ENCODE assay signal across 8 cellular contexts in genomic region chr1:58545591-58546519, GRCh38. TPM values are rescaled to one million over a fixed set of nuclear protein-coding genes. Genes with fewer than 3 reads are reported as not detected.
A peak's percentile ranks its signal among the peaks of the same experiment; 100 is the strongest.
DNase-seq lines count a peak whose midpoint lies in the region; ATAC-seq and TF ChIP-seq lines count a peak whose summit lies in the region.

No MANE protein-coding gene starts in this region.

- CTCF ChIA-PET in RWPE1 (lab: Yijun Ruan, JAX), result interaction anchor here (0.7 to 1.6 kb wide), 6 partner anchors 11 to 1223 kb away, joined by 3 to 8 read pairs (median 6); no protein-coding TSS in a partner anchor

- no peaks in the 10 kb centered on the region for H3K9me2 ChIP-seq in neural cell (ENCODE audit: insufficient read depth, low read length)

- TF ChIP-seq RAD21 in Ishikawa (IDR thresholded peaks at IDR 0.05; ENCODE audit: low read depth), result no peak
- peak; percentile 25 for TF ChIP-seq RAD21 in neural cell (conservative IDR thresholded peaks at IDR 0.05)

- H3K4me1 Mint-ChIP-seq in stimulated activated naive CD8-positive, alpha-beta T cell treated with anti-CD3 and anti-CD28 coated beads, Interleukin-15, Interleukin-2, amounts not matched to agents 100 ng/mL and 50 ng/mL, for 24 hours (ENCODE audit: low read depth), result peaks cover 35% of the 10 kb centered on the region

- H3K9me3 Mint-ChIP-seq in stimulated activated naive CD8-positive, alpha-beta T cell treated with anti-CD3 and anti-CD28 coated beads, Interleukin-15, Interleukin-2, amounts not matched to agents 100 ng/mL and 50 ng/mL, for 24 hours, result no peaks in the 10 kb centered on the region

- H3K4me2 ChIP-seq in neural cell (ENCODE audit: low read length), result peak overlapping the region; percentile 97

- H3K27ac Mint-ChIP-seq in stimulated activated naive CD8-positive, alpha-beta T cell treated with anti-CD3 and anti-CD28 coated beads, Interleukin-15, Interleukin-2, amounts not matched to agents 100 ng/mL and 50 ng/mL, for 24 hours, result peak overlapping the region; percentile 95

- DNase-seq in DMS153 treated with DMSO at 0.1 percent for 48 hours (lab: John Stamatoyannopoulos, UW; ENCODE audit: unreplicated experiment) (peak; percentile 55), RWPE1 (ENCODE audit: low spot score) (peak; percentile 54), activated gamma-delta T cell treated with Interleukin-2 at 50 U/mL for 16 hours (peak; percentile 67), fibroblast of villous mesenchyme (ENCODE audit: low read depth) (peak; percentile 86)

- no peak for TF ChIP-seq CTCF in RWPE1 (conservative IDR thresholded peaks at IDR 0.05; ENCODE audit: low read depth)
- no peak for TF ChIP-seq CTCF in fibroblast of villous mesenchyme (IDR thresholded peaks at IDR 0.05; ENCODE audit: insufficient read depth, low read depth, low read length)
- no peak for TF ChIP-seq CTCF in neural cell (IDR thresholded peaks at IDR 0.05; ENCODE audit: poor library complexity, severe bottlenecking)

- no peaks in the 10 kb centered on the region for H4K20me1 ChIP-seq in neural cell (ENCODE audit: insufficient read depth)

- ATAC-seq in GM21717 (IDR thresholded peaks at IDR 0.05; ENCODE audit: unreplicated experiment), result peak; percentile 76

- no peaks in the 10 kb centered on the region for H3K36me3 ChIP-seq in neural cell (ENCODE audit: insufficient read depth, low read length)

- peak overlapping the region; percentile 71 for H3K9ac ChIP-seq in neural cell (ENCODE audit: low read length)

- POLR2A ChIA-PET in RWPE1 (lab: Yijun Ruan, JAX; ENCODE audit: low non-redundant PET), result interaction anchor here (0.7 to 0.9 kb wide), 2 partner anchors 27 to 72 kb away, joined by 3 to 4 read pairs; no protein-coding TSS in a partner anchor

- H3K9me3 ChIP-seq in neural cell (ENCODE audit: low read length), result no peaks in the 10 kb centered on the region

- TF ChIP-seq EP300 in Ishikawa (IDR thresholded peaks at IDR 0.05; ENCODE audit: borderline replicate concordance) (no peak), neural cell (conservative IDR thresholded peaks at IDR 0.05; ENCODE audit: poor library complexity, severe bottlenecking) (peak; percentile 61)

- no peaks in the 10 kb centered on the region for H3K27me3 ChIP-seq in neural cell (ENCODE audit: insufficient read depth, low read depth, low read length)

- H3K27ac ChIP-seq in RWPE1, result peak overlapping the region; percentile 97
- H3K27ac ChIP-seq in neural cell (ENCODE audit: low read length), result peak overlapping the region; percentile 90

- H3K4me3 ChIP-seq in fibroblast of villous mesenchyme (ENCODE audit: low read depth, low read length) (peak overlapping the region; percentile 75), neural cell (ENCODE audit: low read length) (peak overlapping the region; percentile 80)

- peak overlapping the region; percentile 62 for H2AFZ ChIP-seq in neural cell (ENCODE audit: low read depth, low read length)

- H3K36me3 Mint-ChIP-seq in stimulated activated naive CD8-positive, alpha-beta T cell treated with anti-CD3 and anti-CD28 coated beads, Interleukin-15, Interleukin-2, amounts not matched to agents 100 ng/mL and 50 ng/mL, for 24 hours (ENCODE audit: low read depth), result no peaks in the 10 kb centered on the region

- no peaks in the 10 kb centered on the region for H3K27me3 Mint-ChIP-seq in stimulated activated naive CD8-positive, alpha-beta T cell treated with anti-CD3 and anti-CD28 coated beads, Interleukin-15, Interleukin-2, amounts not matched to agents 100 ng/mL and 50 ng/mL, for 24 hours

- peak overlapping the region; percentile 93 for H3K4me3 Mint-ChIP-seq in stimulated activated naive CD8-positive, alpha-beta T cell treated with anti-CD3 and anti-CD28 coated beads, Interleukin-15, Interleukin-2, amounts not matched to agents 100 ng/mL and 50 ng/mL, for 24 hours

- H3K79me2 ChIP-seq in neural cell (replicated peaks; ENCODE audit: insufficient read depth, low read length), result no peaks in the 10 kb centered on the region

- H3F3A ChIP-seq in neural cell (ENCODE audit: insufficient read depth, low read length, poor library complexity, severe bottlenecking), result no peaks in the 10 kb centered on the region

TF ChIP-seq in Ishikawa, 13 proteins besides CTCF, POLR2A, EP300 and RAD21 (continues in another document):
- 0 out of 2 replicates have a peak, but pooled peaks have one; percentile 34 for TF ChIP-seq ZBTB7A (IDR thresholded peaks at IDR 0.05; ENCODE audit: low read depth)
- TF ChIP-seq MAX (IDR thresholded peaks at IDR 0.05), result peak; percentile 15; the same call in 1 of the 2 replicates
- TF ChIP-seq YY1 (IDR thresholded peaks at IDR 0.05; ENCODE audit: low read depth), result no peak
- TF ChIP-seq TEAD4 (IDR thresholded peaks at IDR 0.05), result no peak
- TF ChIP-seq EGR1 (IDR thresholded peaks at IDR 0.05), result no peak
- no peak for TF ChIP-seq NFIC (IDR thresholded peaks at IDR 0.05)
- 0 out of 2 replicates have a peak, but pooled peaks have one; percentile 2 for TF ChIP-seq TAF1 (IDR thresholded peaks at IDR 0.05; ENCODE audit: low read depth)
- TF ChIP-seq FOXM1 (IDR thresholded peaks at IDR 0.05; ENCODE audit: borderline replicate concordance, low read depth), result no peak
- no peak for TF ChIP-seq TCF12 (IDR thresholded peaks at IDR 0.05; ENCODE audit: low read depth)
- TF ChIP-seq, protein P1, sequence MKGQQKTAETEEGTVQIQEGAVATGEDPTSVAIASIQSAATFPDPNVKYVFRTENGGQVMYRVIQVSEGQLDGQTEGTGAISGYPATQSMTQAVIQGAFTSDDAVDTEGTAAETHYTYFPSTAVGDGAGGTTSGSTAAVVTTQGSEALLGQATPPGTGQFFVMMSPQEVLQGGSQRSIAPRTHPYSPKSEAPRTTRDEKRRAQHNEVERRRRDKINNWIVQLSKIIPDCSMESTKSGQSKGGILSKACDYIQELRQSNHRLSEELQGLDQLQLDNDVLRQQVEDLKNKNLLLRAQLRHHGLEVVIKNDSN (IDR thresholded peaks at IDR 0.05), result peak; percentile 39; the same call in 1 of the 2 replicates
- no peak for TF ChIP-seq CREB1 (IDR thresholded peaks at IDR 0.05; ENCODE audit: low read depth)
- TF ChIP-seq CEBPB (IDR thresholded peaks at IDR 0.05), result no peak

TF ChIP-seq in neural cell, 6 proteins besides CTCF, POLR2A, EP300 and RAD21:
- TF ChIP-seq SMC3 (conservative IDR thresholded peaks at IDR 0.05; ENCODE audit: poor library complexity) (peak; percentile 15), MXI1 (conservative IDR thresholded peaks at IDR 0.05; ENCODE audit: poor library complexity, severe bottlenecking) (peak; percentile 63), EZH2 (IDR thresholded peaks at IDR 0.05; ENCODE audit: borderline replicate concordance, insufficient read depth, low read length, poor library complexity, severe bottlenecking) (no peak), POLR2AphosphoS5 (IDR thresholded peaks at IDR 0.05) (no peak), TAF1 (IDR thresholded peaks at IDR 0.05; ENCODE audit: low read depth) (no peak), REST (IDR thresholded peaks at IDR 0.05; ENCODE audit: borderline replicate concordance) (peak; percentile 17)

RNA-seq across cellular contexts. Expression of gene OMA1, which starts 0.7 kb away (rescaled TPM):
- total RNA-seq in fibroblast of villous mesenchyme, result 10.6 and 26.8 TPM in 2 replicates
- 2.6 and 11.0 TPM in 2 replicates for polyA plus RNA-seq in neural cell
- polyA minus RNA-seq in neural cell, result 10.8 and 13.6 TPM in 2 replicates

RNA-seq across cellular contexts. Expression of gene TACSTD2, which starts 31.2 kb away (rescaled TPM):
- 0.97 and 17.7 TPM in 2 replicates for total RNA-seq in fibroblast of villous mesenchyme
- not detected in 2 replicates for polyA plus RNA-seq in neural cell
- polyA minus RNA-seq in neural cell, result not detected in 2 replicates

Comparison
In these comparisons a context has a peak if more than half of its experiments do, and no peak if none do; other contexts are left out.
1. Peak in every context shown above with its lines: DNase-seq, ATAC-seq, H3K4me3 ChIP-seq and H3K27ac ChIP-seq.